18 cellular contexts compared by ENCODE assay signal in genomic region chr14:80784824-80785223, GRCh38.
DNase-seq lines count a peak whose midpoint lies in the region; FAIRE-seq and TF ChIP-seq lines count a peak whose summit lies in the region.
"Had no signal": no experiment of that assay in that cellular context is flagged by ENCODE, and none has a peak within 500 bp of the region (broad histone marks: within the 10 kb centered on the region; RNA-seq: fewer than 3 reads in every experiment).

No MANE protein-coding gene starts in this region.

- H3K9me2 ChIP-seq in GM23248 (ENCODE audit: insufficient read depth): no peaks in the 10 kb centered on the region; the same call in 1 of the 2 replicates

- no peaks in the 10 kb centered on the region for H4K20me1 ChIP-seq in GM23248 (ENCODE audit: insufficient read depth)

- peak overlapping the region; percentile 33; the same call in 1 of the 2 replicates for H2AFZ ChIP-seq in GM23248

- H3K27ac Mint-ChIP-seq in chondrocyte (ENCODE audit: unreplicated experiment): no peak overlapping the region
- H3K27ac Mint-ChIP-seq: activated naive CD8-positive, alpha-beta T cell had no signal

- H3K27me3 Mint-ChIP-seq in chondrocyte (ENCODE audit: low read depth): no peaks in the 10 kb centered on the region
- H3K27me3 Mint-ChIP-seq: activated naive CD8-positive, alpha-beta T cell had no signal

- H3K4me3 ChIP-seq in AG04449 (ENCODE audit: low read depth, low read length): no peak overlapping the region
- H3K4me3 ChIP-seq in GM23248: no peak overlapping the region
- no peak overlapping the region for H3K4me3 ChIP-seq in effector memory CD4-positive, alpha-beta T cell (ENCODE audit: insufficient read depth, low read depth, low read length, poor library complexity, severe bottlenecking)

- in situ Hi-C loops in GM23248 (cut with MboI): no loop called here

- no peaks in the 10 kb centered on the region for H3F3A ChIP-seq in GM23248 (ENCODE audit: insufficient read depth)

- peak; percentile 35 for TF ChIP-seq CTCF in AG04449 (IDR thresholded peaks at IDR 0.05; ENCODE audit: insufficient read depth, low read length, missing control alignments)
- peak; percentile 71 for TF ChIP-seq CTCF in chondrocyte (IDR thresholded peaks at IDR 0.05)

- H3K79me2 ChIP-seq in GM23248 (ENCODE audit: insufficient read depth): no peaks in the 10 kb centered on the region

- no peaks in the 10 kb centered on the region for H3K36me3 Mint-ChIP-seq in chondrocyte (ENCODE audit: low read depth)

- H3K27me3 ChIP-seq in GM23248 (replicated peaks; ENCODE audit: insufficient read depth): no peaks in the 10 kb centered on the region
- H3K27me3 ChIP-seq in effector memory CD4-positive, alpha-beta T cell (replicated peaks; ENCODE audit: control insufficient read depth, insufficient read depth, low read length, poor library complexity, severe bottlenecking): no peaks in the 10 kb centered on the region
- H3K27me3 ChIP-seq: BE2C had no signal

- H3K9me3 ChIP-seq in GM23248 (ENCODE audit: low read depth): no peaks in the 10 kb centered on the region
- no peaks in the 10 kb centered on the region for H3K9me3 ChIP-seq in effector memory CD4-positive, alpha-beta T cell (ENCODE audit: control insufficient read depth, low read length)
- H3K9me3 ChIP-seq: BE2C had no signal

- no peak for FAIRE-seq in RCC 7860 (lab: Jason Lieb, UNC)
- FAIRE-seq: colon had no signal

- DNase-seq in AG04449 (ENCODE audit: low read depth, low spot score): no peak
- DNase-seq in GM23248: peak; percentile 41
- DNase-seq in chondrocyte (ENCODE audit: low spot score): no peak
- DNase-seq in kidney glomerular epithelial cell (lab: John Stamatoyannopoulos, UW): peak; percentile 14
- no peak for DNase-seq in effector memory CD4-positive, alpha-beta T cell
- DNase-seq in RCC 7860 (ENCODE audit: low spot score): no peak
- DNase-seq in NK-92 (lab: John Stamatoyannopoulos, UW; ENCODE audit: unreplicated experiment): no peak
- no peak for DNase-seq in DMS114 treated with DMSO at 0.1 percent for 48 hours (lab: John Stamatoyannopoulos, UW; ENCODE audit: unreplicated experiment)
- DNase-seq: activated CD4-positive, alpha-beta T cell treated with anti-CD3 and anti-CD28 coated beads for 4 hours; activated T-cell treated with anti-CD3 and anti-CD28 coated beads, Interleukin-2, amount 50 U/mL, for 1 hour; BE2C; DND-41; MM.1S; NCI-H2081 treated with DMSO at 0.1 percent for 48 hours; NCI-H82; T-helper 9 cell had no signal

- H3K4me3 Mint-ChIP-seq in chondrocyte (ENCODE audit: unreplicated experiment): no peak overlapping the region
- H3K4me3 Mint-ChIP-seq: activated naive CD8-positive, alpha-beta T cell had no signal

- H3K9ac ChIP-seq in GM23248: no peak overlapping the region

- POLR2A ChIA-PET in AG04449 (lab: Yijun Ruan, JAX): no interaction called here

- H3K36me3 ChIP-seq in GM23248 (ENCODE audit: low read depth): no peaks in the 10 kb centered on the region
- no peaks in the 10 kb centered on the region for H3K36me3 ChIP-seq in effector memory CD4-positive, alpha-beta T cell (ENCODE audit: control insufficient read depth, insufficient read depth, low read length)
- H3K36me3 ChIP-seq: BE2C had no signal

- 44 to 52% methylated on average over 4 of the region's 4 CpGs for WGBS in GM23248 (ENCODE audit: low coverage in 1 of 2, low lambda C conversion rate in 2 of 2, missing lambda C conversion rate in 2 of 2), 2 experiments

- no peaks in the 10 kb centered on the region for H3K9me3 Mint-ChIP-seq in chondrocyte (ENCODE audit: low read depth)

- H3K4me2 ChIP-seq in GM23248 (ENCODE audit: unreplicated experiment): no peak overlapping the region

- H3K27ac ChIP-seq in GM23248: no peak overlapping the region
- no peak overlapping the region for H3K27ac ChIP-seq in effector memory CD4-positive, alpha-beta T cell (ENCODE audit: insufficient read depth, low read length, poor library complexity, severe bottlenecking)

- H3K4me1 Mint-ChIP-seq in chondrocyte (ENCODE audit: low read depth): peaks cover 5% of the 10 kb centered on the region

- CTCF ChIA-PET in AG04449 (lab: Yijun Ruan, JAX): interaction anchor here (0.8 to 1.7 kb wide), 11 partner anchors 9 to 1852 kb away, joined by 3 to 12 read pairs (median 3); no protein-coding TSS in a partner anchor

- H3K4me1 ChIP-seq in GM23248 (ENCODE audit: insufficient read depth): no peaks in the 10 kb centered on the region
- H3K4me1 ChIP-seq in effector memory CD4-positive, alpha-beta T cell (ENCODE audit: control insufficient read depth, insufficient read depth, low read length, poor library complexity, severe bottlenecking): no peaks in the 10 kb centered on the region
- H3K4me1 ChIP-seq: BE2C had no signal

Comparison
In these comparisons a context has a peak if more than half of its experiments do, and no peak if none do; other contexts are left out.
1. DNase-seq: peak in GM23248 (single experiment) and kidney glomerular epithelial cell (single experiment); none in AG04449 (single experiment), chondrocyte (single experiment), effector memory CD4-positive, alpha-beta T cell (0 of 3), RCC 7860 (single experiment), NK-92 (single experiment) and DMS114 treated with DMSO at 0.1 percent for 48 hours (single experiment).